17 cellular contexts compared by ENCODE assay signal in the genomic region with DNA sequence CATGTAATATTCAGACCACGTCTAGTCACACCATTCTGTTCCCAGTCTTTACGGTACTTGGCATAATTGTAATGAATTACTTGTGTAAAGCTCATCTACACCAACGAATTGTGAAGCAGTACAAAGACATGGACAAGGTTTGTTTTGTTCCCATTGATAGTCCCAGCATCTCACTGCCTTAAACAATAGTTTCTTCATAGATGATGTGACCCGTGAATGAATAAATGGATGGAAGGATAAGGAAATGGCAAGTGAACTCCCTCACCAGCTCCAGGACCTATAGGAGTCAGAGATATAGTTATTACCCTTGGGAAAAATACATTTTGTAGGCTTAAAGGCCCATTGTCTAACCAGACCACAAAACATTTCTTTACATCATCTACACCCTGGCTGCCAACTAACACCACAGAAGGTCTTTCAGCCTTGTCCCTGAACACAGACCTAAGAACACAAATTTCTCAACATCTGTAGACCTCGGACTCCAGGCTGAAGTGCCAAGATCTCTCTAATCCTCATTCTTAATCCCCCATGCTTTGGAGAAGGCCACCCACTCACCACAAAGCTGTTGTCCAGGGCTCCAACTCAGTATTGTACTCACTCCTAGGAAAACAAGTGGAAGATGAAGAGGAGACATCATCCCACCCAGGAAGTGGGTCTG.
"Had no signal": no experiment of that assay in that cellular context is flagged by ENCODE, and none has a peak within 500 bp of the region (broad histone marks: within the 10 kb centered on the region; RNA-seq: fewer than 3 reads in every experiment).

No MANE protein-coding gene starts in this region.

- ATAC-seq: natural killer cell; pancreas; stimulated activated naive B cell treated with anti-CD40 and anti-IgM and Interleukin-4, amounts not matched to agents 10 μg/mL and 1 μg/mL and 100 μg/mL, for 72 hours; T-helper 17 cell had no signal

- DNase-seq: activated CD4-positive, alpha-beta memory T cell treated with anti-CD3 and anti-CD28 coated beads for 36 hours; activated CD4-positive, alpha-beta T cell treated with anti-CD3 and anti-CD28 coated beads for 4 hours; activated CD4-positive, CD25-positive, alpha-beta regulatory T cell; activated naive CD4-positive, alpha-beta T cell treated with anti-CD3 and anti-CD28 coated beads for 36 hours; activated naive CD8-positive, alpha-beta T cell treated with anti-CD3 and anti-CD28 coated beads, Interleukin-2, amount 10 ng/mL, durations not matched to agents 7 days and 5 days; activated T-cell treated with anti-CD3 and anti-CD28 coated beads, Interleukin-2, amount 50 U/mL, for 48 hours; cortex of kidney; kidney; natural killer cell; pancreas; stimulated activated CD4-positive, alpha-beta T cell treated with anti-CD3 and anti-CD28 coated beads, Interleukin-2, amount 100 ng/mL, for 48 hours; stimulated activated CD8-positive, alpha-beta memory T cell treated with anti-CD3 and anti-CD28 coated beads, Interleukin-4, amount 100 ng/mL, for 48 hours; stimulated activated naive B cell treated with anti-CD40 and anti-IgM and Interleukin-4, amounts not matched to agents 10 μg/mL and 1 μg/mL and 100 μg/mL, for 72 hours; T-helper 17 cell; upper lobe of left lung had no signal

- H3K4me1 Mint-ChIP-seq: activated naive CD8-positive, alpha-beta T cell treated with anti-CD3 and anti-CD28 coated beads, Interleukin-2, amount 10 ng/mL, durations not matched to agents 7 days and 5 days; natural killer cell; stimulated activated naive B cell treated with anti-CD40 and anti-IgM and Interleukin-4, amounts not matched to agents 10 μg/mL and 1 μg/mL and 100 μg/mL, for 72 hours; T-helper 17 cell had no signal

- H3K4me3 ChIP-seq: pancreas, upper lobe of left lung had no signal

- H3K4me1 ChIP-seq: pancreas, upper lobe of left lung had no signal

- H3K27ac Mint-ChIP-seq: activated CD4-positive, alpha-beta memory T cell treated with anti-CD3 and anti-CD28 coated beads for 36 hours; activated naive CD4-positive, alpha-beta T cell treated with anti-CD3 and anti-CD28 coated beads for 36 hours; activated naive CD8-positive, alpha-beta T cell treated with anti-CD3 and anti-CD28 coated beads, Interleukin-2, amount 10 ng/mL, durations not matched to agents 7 days and 5 days; natural killer cell; stimulated activated naive B cell treated with anti-CD40 and anti-IgM and Interleukin-4, amounts not matched to agents 10 μg/mL and 1 μg/mL and 100 μg/mL, for 72 hours; T-helper 17 cell had no signal

- H3K4me3 Mint-ChIP-seq: activated CD4-positive, alpha-beta memory T cell treated with anti-CD3 and anti-CD28 coated beads for 36 hours; activated naive CD4-positive, alpha-beta T cell treated with anti-CD3 and anti-CD28 coated beads for 36 hours; activated naive CD8-positive, alpha-beta T cell treated with anti-CD3 and anti-CD28 coated beads, Interleukin-2, amount 10 ng/mL, durations not matched to agents 7 days and 5 days; natural killer cell; stimulated activated naive B cell treated with anti-CD40 and anti-IgM and Interleukin-4, amounts not matched to agents 10 μg/mL and 1 μg/mL and 100 μg/mL, for 72 hours; T-helper 17 cell had no signal

- H3K27ac ChIP-seq: epithelial cell of prostate, neutrophil, pancreas, upper lobe of left lung had no signal

- H3K9me3 Mint-ChIP-seq: activated CD4-positive, alpha-beta memory T cell treated with anti-CD3 and anti-CD28 coated beads for 36 hours; activated naive CD4-positive, alpha-beta T cell treated with anti-CD3 and anti-CD28 coated beads for 36 hours; activated naive CD8-positive, alpha-beta T cell treated with anti-CD3 and anti-CD28 coated beads, Interleukin-2, amount 10 ng/mL, durations not matched to agents 7 days and 5 days; natural killer cell had no signal

- H3K36me3 Mint-ChIP-seq: activated CD4-positive, alpha-beta memory T cell treated with anti-CD3 and anti-CD28 coated beads for 36 hours; activated naive CD8-positive, alpha-beta T cell treated with anti-CD3 and anti-CD28 coated beads, Interleukin-2, amount 10 ng/mL, durations not matched to agents 7 days and 5 days; natural killer cell; stimulated activated naive B cell treated with anti-CD40 and anti-IgM and Interleukin-4, amounts not matched to agents 10 μg/mL and 1 μg/mL and 100 μg/mL, for 72 hours had no signal

- H3K36me3 ChIP-seq: neutrophil, pancreas, upper lobe of left lung had no signal

- FAIRE-seq: kidney, pancreas had no signal

- H3K9me3 ChIP-seq: neutrophil, pancreas, upper lobe of left lung had no signal

- H3K27me3 ChIP-seq: neutrophil, pancreas, upper lobe of left lung had no signal

- H3K27me3 Mint-ChIP-seq: activated CD4-positive, alpha-beta memory T cell treated with anti-CD3 and anti-CD28 coated beads for 36 hours; T-helper 17 cell had no signal
